ENCODE assay signal across 24 cellular contexts in the genomic region with DNA sequence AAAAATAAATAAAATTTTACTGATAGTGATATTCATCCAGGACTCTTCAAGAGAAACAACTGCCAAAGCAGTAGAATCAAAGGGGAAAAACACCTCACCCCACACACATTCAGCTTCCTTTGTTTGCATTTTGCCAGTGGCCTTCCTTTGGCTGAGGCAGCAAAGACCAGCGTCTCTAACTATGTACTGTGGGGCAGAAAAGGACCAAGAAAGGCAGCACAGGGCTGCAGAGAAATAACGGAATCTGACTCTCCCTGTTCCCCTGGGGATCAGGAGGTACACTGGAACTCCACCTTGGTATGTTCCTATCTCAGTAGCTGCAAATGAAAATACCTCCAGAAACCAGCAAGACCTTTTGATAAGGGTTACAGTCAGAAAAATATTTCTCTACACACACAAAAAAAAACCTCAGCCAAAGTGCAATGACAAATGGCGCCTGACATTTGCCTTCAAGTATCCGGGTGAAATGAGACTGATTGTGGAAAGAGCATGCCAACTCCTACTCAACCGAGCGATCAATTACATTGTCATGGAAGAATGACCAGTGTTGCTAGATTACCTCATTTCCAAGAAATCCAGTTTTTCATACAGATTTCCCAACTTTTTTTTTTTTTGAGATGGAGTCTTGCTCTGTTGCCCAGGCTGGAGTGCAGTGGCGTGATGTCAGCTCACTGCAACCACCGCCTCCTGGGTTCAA.
"Had no signal": no experiment of that assay in that cellular context is flagged by ENCODE, and none has a peak within 500 bp of the region (broad histone marks: within the 10 kb centered on the region; RNA-seq: fewer than 3 reads in every experiment).

No MANE protein-coding gene starts in this region.

- H3K36me3 ChIP-seq: breast epithelium had no signal

- H3K27me3 ChIP-seq: breast epithelium had no signal

- H3K27ac Mint-ChIP-seq: activated CD4-positive, alpha-beta memory T cell treated with anti-CD3 and anti-CD28 coated beads for 36 hours; activated CD4-positive, alpha-beta T cell treated with anti-CD3 and anti-CD28 coated beads, Interleukin-2, amount 10 ng/mL, durations not matched to agents 7 days and 5 days; activated naive CD4-positive, alpha-beta T cell treated with anti-CD3 and anti-CD28 coated beads for 36 hours; activated naive CD8-positive, alpha-beta T cell; T-helper 17 cell had no signal

- H3K27ac ChIP-seq: breast epithelium had no signal

- H3K4me3 Mint-ChIP-seq: activated CD4-positive, alpha-beta memory T cell treated with anti-CD3 and anti-CD28 coated beads for 36 hours; activated CD4-positive, alpha-beta T cell treated with anti-CD3 and anti-CD28 coated beads, Interleukin-2, amount 10 ng/mL, durations not matched to agents 7 days and 5 days; activated naive CD4-positive, alpha-beta T cell treated with anti-CD3 and anti-CD28 coated beads for 36 hours; activated naive CD8-positive, alpha-beta T cell; activated T-cell treated with anti-CD3 and anti-CD28 coated beads, Interleukin-2, amount 50 U/mL, for 4 hours; T-helper 17 cell had no signal

- H3K4me1 ChIP-seq: breast epithelium had no signal

- H3K9me3 ChIP-seq: breast epithelium had no signal

- H3K9me3 Mint-ChIP-seq: activated CD4-positive, alpha-beta memory T cell treated with anti-CD3 and anti-CD28 coated beads for 36 hours; activated CD4-positive, alpha-beta T cell treated with anti-CD3 and anti-CD28 coated beads, Interleukin-2, amount 10 ng/mL, durations not matched to agents 7 days and 5 days; activated naive CD4-positive, alpha-beta T cell treated with anti-CD3 and anti-CD28 coated beads for 36 hours; activated T-cell treated with anti-CD3 and anti-CD28 coated beads, Interleukin-2, amount 50 U/mL, for 4 hours had no signal

- H3K27me3 Mint-ChIP-seq: activated CD4-positive, alpha-beta memory T cell treated with anti-CD3 and anti-CD28 coated beads for 36 hours; activated CD4-positive, alpha-beta T cell treated with anti-CD3 and anti-CD28 coated beads, Interleukin-2, amount 10 ng/mL, durations not matched to agents 7 days and 5 days; activated naive CD8-positive, alpha-beta T cell; T-helper 17 cell had no signal

- DNase-seq: activated CD4-positive, alpha-beta memory T cell treated with anti-CD3 and anti-CD28 coated beads for 36 hours; activated CD4-positive, alpha-beta T cell treated with anti-CD3 and anti-CD28 coated beads, Interleukin-2, amount 10 ng/mL, durations not matched to agents 7 days and 5 days; activated CD4-positive, CD25-positive, alpha-beta regulatory T cell; activated CD8-positive, alpha-beta memory T cell treated with anti-CD3 and anti-CD28 coated beads for 24 hours; activated gamma-delta T cell; activated naive CD4-positive, alpha-beta T cell treated with anti-CD3 and anti-CD28 coated beads for 36 hours; activated T-cell treated with anti-CD3 and anti-CD28 coated beads, Interleukin-2, amount 50 U/mL, for 4 hours; central memory CD4-positive, alpha-beta T cell; IMR-90; Kasumi-1; KBM-7; NCI-H1048; NCI-H1417; NCI-H1694; NCI-H2029 treated with DMSO at 0.1 percent for 48 hours; NCI-H345; NCI-H510A; NCI-H526 treated with DMSO at 0.1 percent for 48 hours; NCI-H82; SIG-M5; T-helper 17 cell; T-helper 9 cell had no signal

- H3K4me3 ChIP-seq: breast epithelium had no signal

- ATAC-seq: activated T-cell treated with anti-CD3 and anti-CD28 coated beads, Interleukin-2, amount 50 U/mL, for 4 hours; T-helper 17 cell had no signal
